ENCODE assay signal across 18 cellular contexts in genomic region chr5:110092955-110093785, GRCh38.
A peak's percentile ranks its signal among the peaks of the same experiment; 100 is the strongest.
DNase-seq lines count a peak whose midpoint lies in the region; ATAC-seq, FAIRE-seq and TF ChIP-seq lines count a peak whose summit lies in the region.
"Had no signal": no experiment of that assay in that cellular context is flagged by ENCODE, and none has a peak within 500 bp of the region (broad histone marks: within the 10 kb centered on the region; RNA-seq: fewer than 3 reads in every experiment).

No MANE protein-coding gene starts in this region.

- TF ChIP-seq CTCF in GM23338 (conservative IDR thresholded peaks at IDR 0.05; ENCODE audit: low read depth in 2 of 2) = no peak
- peak; percentile 19; the same call in 1 of the 2 replicates for TF ChIP-seq CTCF in VCaP (conservative IDR thresholded peaks at IDR 0.05)
- TF ChIP-seq CTCF in pancreas (IDR thresholded peaks at IDR 0.05) = no peak
- TF ChIP-seq CTCF in PC-9 (conservative IDR thresholded peaks at IDR 0.05) = no peak
- TF ChIP-seq CTCF in vagina (IDR thresholded peaks at IDR 0.05) = no peak

- no peaks in the 10 kb centered on the region for H3K9me3 Mint-ChIP-seq in GM23338

- intact Hi-C loops in pancreas (cut with DNase I) (no loop called here), PC-9 (cut with micrococcal nuclease; ENCODE audit: unreplicated experiment) (no loop called here), vagina (cut with DNase I) (no loop called here)

- no peak for FAIRE-seq in pancreas (lab: Jason Lieb, UNC)

- no peaks in the 10 kb centered on the region for H3K36me3 Mint-ChIP-seq in GM23338 (ENCODE audit: low read depth)
- H3K36me3 Mint-ChIP-seq: CD14-positive monocyte had no signal

- no peak overlapping the region for H3K4me3 Mint-ChIP-seq in GM23338

- H3F3A ChIP-seq in GM23338 (replicated peaks; ENCODE audit: low read depth) (no peaks in the 10 kb centered on the region), PC-9 (ENCODE audit: insufficient read depth, low read depth) (no peaks in the 10 kb centered on the region)

- no peaks in the 10 kb centered on the region for H3K4me1 Mint-ChIP-seq in GM23338
- H3K4me1 Mint-ChIP-seq: CD14-positive monocyte had no signal

- 27 to 29% methylated on average over 4 of the region's 4 CpGs for WGBS in pancreas, 2 donors

- H3K9me2 ChIP-seq in GM23338 (ENCODE audit: insufficient read depth) (0 out of 2 replicates have a peak, but pooled peaks cover 4% of the 10 kb centered on the region), PC-9 (ENCODE audit: insufficient read depth) (no peaks in the 10 kb centered on the region)

- peak; percentile 57 for ATAC-seq in GM23338
- peak in 3 of 4 donors; percentile 62 to 68 (median 67) for ATAC-seq in pancreas
- ATAC-seq: Panc1 had no signal

- no peak overlapping the region for H2AFZ ChIP-seq in GM23338
- H2AFZ ChIP-seq in PC-9 = no peak overlapping the region

- H3K27ac Mint-ChIP-seq in GM23338 = no peak overlapping the region
- H3K27ac Mint-ChIP-seq: CD14-positive monocyte had no signal

- no peaks in the 10 kb centered on the region for H3K9me3 ChIP-seq in pancreas
- H3K9me3 ChIP-seq in PC-9 (ENCODE audit: insufficient read depth, low read depth) = no peaks in the 10 kb centered on the region
- no peaks in the 10 kb centered on the region for H3K9me3 ChIP-seq in vagina

- H3K27ac ChIP-seq in GM23338 (ENCODE audit: low read depth) (no peak overlapping the region), VCaP (no peak overlapping the region), pancreas (no peak overlapping the region), PC-9 (no peak overlapping the region), vagina (no peak overlapping the region)

- H3K79me2 ChIP-seq in GM23338 (replicated peaks; ENCODE audit: insufficient read depth) (no peaks in the 10 kb centered on the region), PC-9 (ENCODE audit: low read depth) (no peaks in the 10 kb centered on the region)

- H3K4me1 ChIP-seq in GM23338 (ENCODE audit: insufficient read depth) (no peaks in the 10 kb centered on the region), pancreas (peaks cover 0 to 10% (median 10%) of the 10 kb centered on the region in 3 donors), PC-9 (replicated peaks; ENCODE audit: insufficient read depth) (no peaks in the 10 kb centered on the region), vagina (no peaks in the 10 kb centered on the region)

- CTCF ChIA-PET in PC-9 (lab: Charles Lee) = no interaction called here

- DNase-seq in GM23338 (ENCODE audit: low spot score) = peak; percentile 14
- DNase-seq in fibroblast of gingiva (ENCODE audit: low read depth) = peak; percentile 58
- DNase-seq in pancreas = no peak
- DNase-seq in PC-9 = no peak
- DNase-seq in activated T-cell treated with anti-CD3 and anti-CD28 coated beads, Interleukin-2, amount 50 U/mL, for 1 hour = no peak
- no peak for DNase-seq in vagina (ENCODE audit: extremely low spot score in 2 of 2)
- DNase-seq: ACHN, AML-193, HCEC 1CT, KBM-7, NCI-H1436, NCI-H2029 treated with DMSO at 0.1 percent for 48 hours, NCI-H2171 treated with DMSO at 0.1 percent for 48 hours, NCI-H446 treated with DMSO at 0.1 percent for 48 hours, NCI-H748 treated with DMSO at 0.1 percent for 48 hours had no signal

- H3K27me3 Mint-ChIP-seq in GM23338 (ENCODE audit: insufficient read depth, low read depth, poor library complexity) = no peaks in the 10 kb centered on the region

- POLR2A ChIA-PET in PC-9 (lab: Charles Lee; ENCODE audit: unreplicated experiment) = no interaction called here

- H3K4me2 ChIP-seq in GM23338 (no peak overlapping the region), PC-9 (no peak overlapping the region)

- H3K4me3 ChIP-seq in GM23338 (no peak overlapping the region), pancreas (no peak overlapping the region), PC-9 (no peak overlapping the region), vagina (no peak overlapping the region)

- H3K36me3 ChIP-seq in GM23338 (ENCODE audit: insufficient read depth) = no peaks in the 10 kb centered on the region
- H3K36me3 ChIP-seq in pancreas = no peaks in the 10 kb centered on the region
- H3K36me3 ChIP-seq in PC-9 (ENCODE audit: low read depth) = no peaks in the 10 kb centered on the region
- H3K36me3 ChIP-seq in vagina = no peaks in the 10 kb centered on the region

- H3K27me3 ChIP-seq in GM23338 (ENCODE audit: insufficient read depth) = no peaks in the 10 kb centered on the region
- H3K27me3 ChIP-seq in pancreas = no peaks in the 10 kb centered on the region
- no peaks in the 10 kb centered on the region for H3K27me3 ChIP-seq in PC-9 (ENCODE audit: insufficient read depth, low read depth)
- no peaks in the 10 kb centered on the region for H3K27me3 ChIP-seq in vagina

- no TSS peak for BruUV-seq in PC-9 (replicated peaks; lab: Mats Ljungman, UMichigan)

- no peaks in the 10 kb centered on the region for H4K20me1 ChIP-seq in GM23338 (replicated peaks; ENCODE audit: insufficient read depth)
- H4K20me1 ChIP-seq in PC-9 (ENCODE audit: insufficient read depth) = no peaks in the 10 kb centered on the region

- no peak for TF ChIP-seq POLR2A in vagina (IDR thresholded peaks at IDR 0.05)

TF ChIP-seq in GM23338, 12 proteins besides CTCF, POLR2A, EP300 and RAD21:
- TF ChIP-seq NANOG (IDR thresholded peaks at IDR 0.05; ENCODE audit: borderline replicate concordance) (no peak), EZH2phosphoT487 (IDR thresholded peaks at IDR 0.05; ENCODE audit: unreplicated experiment) (no peak)

Comparison
In these comparisons a context has a peak if more than half of its experiments do, and no peak if none do; other contexts are left out.
1. DNase-seq: peak in GM23338 (single experiment) and fibroblast of gingiva (single experiment); none in pancreas (0 of 6), PC-9 (0 of 2), activated T-cell treated with anti-CD3 and anti-CD28 coated beads, Interleukin-2, amount 50 U/mL, for 1 hour (single experiment) and vagina (0 of 2).